Comparison of ENCODE assay signal across 8 cellular contexts in genomic region chr13:39602614-39603366, GRCh38. TPM values are rescaled to one million over a fixed set of nuclear protein-coding genes. Genes with fewer than 3 reads are reported as not detected.
A peak's percentile ranks its signal among the peaks of the same experiment; 100 is the strongest.
DNase-seq lines count a peak whose midpoint lies in the region; ATAC-seq and TF ChIP-seq lines count a peak whose summit lies in the region.

Gene LHFPL6 (minus strand): TSS chr13:39603193.

- peaks cover 16% of the 10 kb centered on the region for H3K36me3 ChIP-seq in A673 (ENCODE audit: insufficient read depth, low read length, poor library complexity, severe bottlenecking)
- no peaks in the 10 kb centered on the region for H3K36me3 ChIP-seq in lung (ENCODE audit: control insufficient read depth in 2 of 2, insufficient read depth in 2 of 2, low read length in 2 of 2)

- ATAC-seq in GM18873 (IDR thresholded peaks at IDR 0.05; ENCODE audit: low FRiP score, unreplicated experiment) (peak; percentile 85), HG03103 (IDR thresholded peaks at IDR 0.05; ENCODE audit: low read depth, unreplicated experiment) (peak; percentile 95), lung (ENCODE audit: insufficient read depth, low FRiP score) (peak; percentile 97)
- ATAC-seq in effector memory CD8-positive, alpha-beta T cell (replicated peaks): peak; percentile 85

- WGBS in lung, 2 donors: 0 to 1% methylated on average over 46 to 73 of the region's 73 CpGs

- no peaks in the 10 kb centered on the region for H3K36me3 Mint-ChIP-seq in activated CD4-positive, alpha-beta memory T cell treated with anti-CD3 and anti-CD28 coated beads for 36 hours
- H3K36me3 Mint-ChIP-seq in effector memory CD8-positive, alpha-beta T cell (ENCODE audit: insufficient read depth): no peaks in the 10 kb centered on the region

- BruUV-seq in A673 (replicated peaks; lab: Mats Ljungman, UMichigan): no TSS peak

- H3K4me1 ChIP-seq in A673 (ENCODE audit: insufficient read depth, low read length, poor library complexity, severe bottlenecking) (peaks cover 20% of the 10 kb centered on the region), lung (ENCODE audit: control insufficient read depth in 2 of 2, insufficient read depth in 2 of 2, low read length in 2 of 2) (peaks cover 3 to 4% of the 10 kb centered on the region in 2 donors)

- no peaks in the 10 kb centered on the region for H3K9me3 Mint-ChIP-seq in activated CD4-positive, alpha-beta memory T cell treated with anti-CD3 and anti-CD28 coated beads for 36 hours
- no peaks in the 10 kb centered on the region for H3K9me3 Mint-ChIP-seq in effector memory CD8-positive, alpha-beta T cell

- no peak within 1 kb of the TSS for H3K27ac Mint-ChIP-seq in activated CD4-positive, alpha-beta memory T cell treated with anti-CD3 and anti-CD28 coated beads for 36 hours
- H3K27ac Mint-ChIP-seq in effector memory CD8-positive, alpha-beta T cell: peak within 1 kb of the TSS in 1 of 2 donors; percentile 35

- DNase-seq in A673 (ENCODE audit: low spot score) (peak; percentile 92), NCI-H460 (ENCODE audit: extremely low read depth, low read depth) (peak; percentile 44), lung (ENCODE audit: low spot score) (peak; percentile 78)
- peak; percentile 83 for DNase-seq in activated CD4-positive, alpha-beta memory T cell treated with anti-CD3 and anti-CD28 coated beads for 36 hours
- DNase-seq in effector memory CD8-positive, alpha-beta T cell: peak in 2 of 3 experiments; percentile 10 to 11
- peak; percentile 21 to 49 (median 31) for DNase-seq in stimulated activated CD4-positive, alpha-beta T cell treated with anti-CD3 and anti-CD28 coated beads, TNF-alpha, amount 100 ng/mL, for 4 hours (ENCODE audit: low read depth in 3 of 3)

- POLR2A ChIA-PET in A673 (lab: Charles Lee; ENCODE audit: low non-redundant PET): interaction anchor here (0.7 kb wide), 1 partner anchor 645 kb away, joined by 4 read pairs; no protein-coding TSS in a partner anchor
- POLR2A ChIA-PET in activated CD4-positive, alpha-beta memory T cell treated with anti-CD3 and anti-CD28 coated beads for 36 hours (lab: Charles Lee): no interaction called here

- peak; percentile 63 for TF ChIP-seq CTCF in A673 (conservative IDR thresholded peaks at IDR 0.05; ENCODE audit: low read depth, low read length)
- no peak for TF ChIP-seq CTCF in lung (IDR thresholded peaks at IDR 0.05; ENCODE audit: control extremely low read depth, extremely low read depth)

- H3K27ac ChIP-seq in A673 (ENCODE audit: low read depth, low read length, poor library complexity, severe bottlenecking): peak within 1 kb of the TSS; percentile 90
- peak within 1 kb of the TSS; percentile 93 to 98 for H3K27ac ChIP-seq in lung (ENCODE audit: low read depth in 1 of 2, low read length in 1 of 2)

- H3K4me1 Mint-ChIP-seq in activated CD4-positive, alpha-beta memory T cell treated with anti-CD3 and anti-CD28 coated beads for 36 hours (ENCODE audit: low read depth): peaks cover 14% of the 10 kb centered on the region
- H3K4me1 Mint-ChIP-seq in effector memory CD8-positive, alpha-beta T cell (ENCODE audit: low read depth in 2 of 2): peaks cover 5 to 7% of the 10 kb centered on the region in 2 donors

- H3K27me3 ChIP-seq in A673 (replicated peaks; ENCODE audit: insufficient read depth, low read depth, low read length, poor library complexity) (no peaks in the 10 kb centered on the region), lung (ENCODE audit: control insufficient read depth, insufficient read depth) (no peaks in the 10 kb centered on the region)

- H3K9me3 ChIP-seq in A673 (ENCODE audit: low read depth, low read length, poor library complexity, severe bottlenecking): no peaks in the 10 kb centered on the region
- H3K9me3 ChIP-seq in lung (ENCODE audit: control insufficient read depth in 2 of 2, insufficient read depth in 1 of 2, low read length in 1 of 2): no peaks in the 10 kb centered on the region

- peak within 1 kb of the TSS; percentile 76 for H3K4me3 Mint-ChIP-seq in activated CD4-positive, alpha-beta memory T cell treated with anti-CD3 and anti-CD28 coated beads for 36 hours
- peak within 1 kb of the TSS; percentile 59 to 67 for H3K4me3 Mint-ChIP-seq in effector memory CD8-positive, alpha-beta T cell

- peak within 1 kb of the TSS; percentile 96 for H3K4me3 ChIP-seq in A673 (ENCODE audit: low read depth, low read length, poor library complexity, severe bottlenecking)
- H3K4me3 ChIP-seq in lung: peak within 1 kb of the TSS; percentile 87

- intact Hi-C loops in A673 (cut with micrococcal nuclease; ENCODE audit: unreplicated experiment): loop anchor here (1.0 to 5.0 kb wide), 2 partner anchors 105 to 187 kb away; no protein-coding TSS in a partner anchor
- intact Hi-C loops in activated CD4-positive, alpha-beta memory T cell treated with anti-CD3 and anti-CD28 coated beads for 36 hours (cut with micrococcal nuclease): loop anchor here (1.0 to 5.0 kb wide), 4 partner anchors 12 to 564 kb away; partner anchors contain the start of genes COG6, NHLRC3 and PROSER1

- H3K27me3 Mint-ChIP-seq in activated CD4-positive, alpha-beta memory T cell treated with anti-CD3 and anti-CD28 coated beads for 36 hours: peaks cover 35% of the 10 kb centered on the region
- H3K27me3 Mint-ChIP-seq in effector memory CD8-positive, alpha-beta T cell: peaks cover 55 to 63% of the 10 kb centered on the region in 2 donors

- CTCF ChIA-PET in A673 (lab: Charles Lee): interaction anchor here (0.6 to 1.8 kb wide), 3 partner anchors 9 to 193 kb away, joined by 7 to 8 read pairs (median 7); no protein-coding TSS in a partner anchor
- CTCF ChIA-PET in activated CD4-positive, alpha-beta memory T cell treated with anti-CD3 and anti-CD28 coated beads for 36 hours (lab: Charles Lee): interaction anchor here (0.7 to 4.5 kb wide), 2 partner anchors 9 to 13 kb away, joined by 3 to 23 read pairs; no protein-coding TSS in a partner anchor

RNA-seq across cellular contexts. Expression of gene LHFPL6, which starts in this region (rescaled TPM):
- 63.9 and 72.1 TPM in 2 replicates for total RNA-seq in A673 (2021)
- 18.3 and 19.4 TPM in 2 replicates for total RNA-seq in NCI-H460 (2014; rRNA removed; shearing (Covaris generic))
- polyA plus RNA-seq in NCI-H460 (2014; cell fraction: nucleus; rRNA removed): 5.1 and 6.6 TPM in 2 replicates
- total RNA-seq in activated CD4-positive, alpha-beta memory T cell treated with anti-CD3 and anti-CD28 coated beads for 36 hours: 1 to 10 TPM; 2.7 to 3.0 TPM
- 100 to 1,000 TPM in 1 of 2 donors, 10 to 100 TPM in 1; 40.4 to 115 TPM for total RNA-seq in lung
- polyA plus RNA-seq in lung: 10 to 100 TPM; 22.7 to 31.8 TPM

Comparison
In these comparisons a context has a peak if more than half of its experiments do, and no peak if none do; other contexts are left out.
1. Peak in every context shown above with its lines: DNase-seq, ATAC-seq, H3K4me3 ChIP-seq and H3K27ac ChIP-seq.
2. DNase-seq: peak in every context shown above with its lines; median percentile 92 in A673; 83 in activated CD4-positive, alpha-beta memory T cell treated with anti-CD3 and anti-CD28 coated beads for 36 hours; 78 in lung; 44 in NCI-H460; 31 in stimulated activated CD4-positive, alpha-beta T cell treated with anti-CD3 and anti-CD28 coated beads, TNF-alpha, amount 100 ng/mL, for 4 hours; 10 in effector memory CD8-positive, alpha-beta T cell.